Comparison of ENCODE assay signal across 21 cellular contexts in genomic region chr21:45867041-45867630, GRCh38.
A peak's percentile ranks its signal among the peaks of the same experiment; 100 is the strongest.
DNase-seq lines count a peak whose midpoint lies in the region; ATAC-seq and TF ChIP-seq lines count a peak whose summit lies in the region.
"Had no signal": no experiment of that assay in that cellular context is flagged by ENCODE, and none has a peak within 500 bp of the region (broad histone marks: within the 10 kb centered on the region; RNA-seq: fewer than 3 reads in every experiment).

No MANE protein-coding gene starts in this region.

- no peaks in the 10 kb centered on the region for H3K27me3 Mint-ChIP-seq in HFFc6 (ENCODE audit: insufficient read depth)
- H3K27me3 Mint-ChIP-seq in neural progenitor cell (ENCODE audit: insufficient read depth, low read depth): no peaks in the 10 kb centered on the region
- no peaks in the 10 kb centered on the region for H3K27me3 Mint-ChIP-seq in activated CD4-positive, alpha-beta T cell treated with anti-CD3 and anti-CD28 coated beads, Interleukin-2, amount 10 ng/mL, durations not matched to agents 24 days and 14 days

- no peaks in the 10 kb centered on the region for H3K4me1 ChIP-seq in neural progenitor cell

- H3K4me3 Mint-ChIP-seq in HFFc6 (no peak overlapping the region), neural progenitor cell (no peak overlapping the region)
- no peak overlapping the region for H3K4me3 Mint-ChIP-seq in activated CD4-positive, alpha-beta T cell treated with anti-CD3 and anti-CD28 coated beads, Interleukin-2, amount 10 ng/mL, durations not matched to agents 24 days and 14 days
- H3K4me3 Mint-ChIP-seq: CD14-positive monocyte had no signal

- no peaks in the 10 kb centered on the region for H3K27me3 ChIP-seq in neural progenitor cell
- H3K27me3 ChIP-seq in MG63: no peaks in the 10 kb centered on the region

- H4K20me1 ChIP-seq in neural progenitor cell (ENCODE audit: low read depth): no peaks in the 10 kb centered on the region

- H3K36me3 ChIP-seq in neural progenitor cell (no peaks in the 10 kb centered on the region), MG63 (no peaks in the 10 kb centered on the region)

- no peak overlapping the region for H3K4me2 ChIP-seq in neural progenitor cell
- H3K4me2 ChIP-seq: SK-N-SH had no signal

- H3K9ac ChIP-seq in neural progenitor cell: no peak overlapping the region
- H3K9ac ChIP-seq: GM23248, SK-N-SH had no signal

- DNase-seq in HFFc6 (no peak), NCI-H526 treated with DMSO at 0.1 percent for 48 hours (lab: John Stamatoyannopoulos, UW) (peak; percentile 9), left kidney (ENCODE audit: low read depth, low spot score) (peak; percentile 76), neural progenitor cell (ENCODE audit: low spot score) (no peak), MG63 (no peak)
- no peak for DNase-seq in activated CD4-positive, alpha-beta T cell treated with anti-CD3 and anti-CD28 coated beads, Interleukin-2, amount 10 ng/mL, durations not matched to agents 24 days and 14 days
- DNase-seq: ACHN, DMS79 treated with DMSO at 0.1 percent for 48 hours, GM23248, Kasumi-1, NCI-H1105, NCI-H1694, NCI-H510A, NCI-H82, OCI-M1, SHP77 treated with DMSO at 0.1 percent for 48 hours, SK-N-SH had no signal

- no peaks in the 10 kb centered on the region for H3K9me3 Mint-ChIP-seq in HFFc6
- H3K9me3 Mint-ChIP-seq in neural progenitor cell: no peaks in the 10 kb centered on the region
- no peaks in the 10 kb centered on the region for H3K9me3 Mint-ChIP-seq in activated CD4-positive, alpha-beta T cell treated with anti-CD3 and anti-CD28 coated beads, Interleukin-2, amount 10 ng/mL, durations not matched to agents 24 days and 14 days

- H3K4me3 ChIP-seq in neural progenitor cell: no peak overlapping the region
- no peak overlapping the region for H3K4me3 ChIP-seq in MG63
- H3K4me3 ChIP-seq: GM23248 had no signal

- no peak for ATAC-seq in GM21515 (IDR thresholded peaks at IDR 0.05; ENCODE audit: unreplicated experiment)
- ATAC-seq in GM21367 (IDR thresholded peaks at IDR 0.05; ENCODE audit: unreplicated experiment): no peak
- ATAC-seq: HCT116 had no signal

- peaks cover 9% of the 10 kb centered on the region; the same call in 1 of the 2 replicates for H3K36me3 Mint-ChIP-seq in HFFc6 (ENCODE audit: low read depth)
- H3K36me3 Mint-ChIP-seq in neural progenitor cell: no peaks in the 10 kb centered on the region
- no peaks in the 10 kb centered on the region for H3K36me3 Mint-ChIP-seq in activated CD4-positive, alpha-beta T cell treated with anti-CD3 and anti-CD28 coated beads, Interleukin-2, amount 10 ng/mL, durations not matched to agents 24 days and 14 days (ENCODE audit: low read depth)
- H3K36me3 Mint-ChIP-seq: CD14-positive monocyte had no signal

- H3K27ac Mint-ChIP-seq in HFFc6 (peak overlapping the region; percentile 90; the same call in 1 of the 2 replicates), neural progenitor cell (peak overlapping the region; percentile 50)
- no peak overlapping the region for H3K27ac Mint-ChIP-seq in activated CD4-positive, alpha-beta T cell treated with anti-CD3 and anti-CD28 coated beads, Interleukin-2, amount 10 ng/mL, durations not matched to agents 24 days and 14 days
- H3K27ac Mint-ChIP-seq: CD14-positive monocyte had no signal

- H2AFZ ChIP-seq in neural progenitor cell (replicated peaks): no peak overlapping the region
- H2AFZ ChIP-seq: GM23248 had no signal

- no peaks in the 10 kb centered on the region for H3K79me2 ChIP-seq in neural progenitor cell (ENCODE audit: low read depth)

- TF ChIP-seq CTCF in HFFc6 (IDR thresholded peaks at IDR 0.05): no peak
- TF ChIP-seq CTCF in neural progenitor cell (IDR thresholded peaks at IDR 0.05): no peak

- intact Hi-C loops in activated CD4-positive, alpha-beta T cell treated with anti-CD3 and anti-CD28 coated beads, Interleukin-2, amount 10 ng/mL, durations not matched to agents 24 days and 14 days (cut with micrococcal nuclease): no loop called here

- no peaks in the 10 kb centered on the region for H3K9me3 ChIP-seq in neural progenitor cell (ENCODE audit: low read depth)
- no peaks in the 10 kb centered on the region for H3K9me3 ChIP-seq in MG63
- H3K9me3 ChIP-seq: SK-N-SH had no signal

- no peaks in the 10 kb centered on the region for H3F3A ChIP-seq in neural progenitor cell (ENCODE audit: low read depth)

- H3K4me1 Mint-ChIP-seq in HFFc6 (ENCODE audit: low read depth): peaks cover 67% of the 10 kb centered on the region
- peaks cover 15% of the 10 kb centered on the region for H3K4me1 Mint-ChIP-seq in neural progenitor cell
- H3K4me1 Mint-ChIP-seq in activated CD4-positive, alpha-beta T cell treated with anti-CD3 and anti-CD28 coated beads, Interleukin-2, amount 10 ng/mL, durations not matched to agents 24 days and 14 days: no peaks in the 10 kb centered on the region
- H3K4me1 Mint-ChIP-seq: CD14-positive monocyte had no signal

- H3K27ac ChIP-seq in neural progenitor cell: no peak overlapping the region
- H3K27ac ChIP-seq: GM23248 had no signal

Comparison
In these comparisons a context has a peak if more than half of its experiments do, and no peak if none do; other contexts are left out.
1. DNase-seq: peak in NCI-H526 treated with DMSO at 0.1 percent for 48 hours (single experiment) and left kidney (single experiment); none in HFFc6 (single experiment), neural progenitor cell (single experiment), activated CD4-positive, alpha-beta T cell treated with anti-CD3 and anti-CD28 coated beads, Interleukin-2, amount 10 ng/mL, durations not matched to agents 24 days and 14 days (single experiment) and MG63 (single experiment).